33 cellular contexts compared by ENCODE assay signal in genomic region chr2:127631997-127632581, GRCh38. TPM values are rescaled to one million over a fixed set of nuclear protein-coding genes. Genes with fewer than 3 reads are reported as not detected.
DNase-seq lines count a peak whose midpoint lies in the region; ATAC-seq and TF ChIP-seq lines count a peak whose summit lies in the region.
"Had no signal": no experiment of that assay in that cellular context is flagged by ENCODE, and none has a peak within 500 bp of the region (broad histone marks: within the 10 kb centered on the region; RNA-seq: fewer than 3 reads in every experiment).

No MANE protein-coding gene starts in this region.

- peak overlapping the region; percentile 97 for H3K27ac ChIP-seq in BLaER1
- no peak overlapping the region for H3K27ac ChIP-seq in OCI-LY3 (ENCODE audit: low read length)
- H3K27ac ChIP-seq in rectal smooth muscle tissue (ENCODE audit: low read depth, low read length), result peak overlapping the region; percentile 53
- H3K27ac ChIP-seq: A549, body of pancreas, PC-9, suprapubic skin, vagina had no signal

- TF ChIP-seq CTCF in OCI-LY3 (IDR thresholded peaks at IDR 0.05; ENCODE audit: low read depth, low read length) (no peak), glutamatergic neuron (IDR thresholded peaks at IDR 0.05; ENCODE audit: partially characterized antibody, unreplicated experiment) (no peak)

- H3K4me1 Mint-ChIP-seq in glutamatergic neuron (ENCODE audit: low read depth, unreplicated experiment), result no peaks in the 10 kb centered on the region
- H3K4me1 Mint-ChIP-seq: activated T-helper 17 cell treated with anti-CD3 and anti-CD28 coated beads, Interleukin-2, amount 50 U/mL, for 72 hours; stimulated activated effector memory CD8-positive, alpha-beta T cell treated with anti-CD3 and anti-CD28 coated beads, Interleukin-12 subunit alpha, Interleukin-12 subunit beta, amount 100 ng/mL, for 72 hours had no signal

- no peaks in the 10 kb centered on the region for H3K36me3 Mint-ChIP-seq in glutamatergic neuron (ENCODE audit: unreplicated experiment)
- H3K36me3 Mint-ChIP-seq: stimulated activated effector memory CD8-positive, alpha-beta T cell treated with anti-CD3 and anti-CD28 coated beads, Interleukin-12 subunit alpha, Interleukin-12 subunit beta, amount 100 ng/mL, for 72 hours had no signal

- H4K20me1 ChIP-seq in BLaER1, result no peaks in the 10 kb centered on the region
- no peaks in the 10 kb centered on the region for H4K20me1 ChIP-seq in OCI-LY3 (ENCODE audit: insufficient read depth, low read length)

- peak; percentile 28 for DNase-seq in hepatic stellate cell (ENCODE audit: low spot score)
- DNase-seq in RKO (ENCODE audit: low spot score), result no peak
- DNase-seq in glutamatergic neuron, result no peak
- no peak for DNase-seq in COLO829 (ENCODE audit: low spot score)
- DNase-seq: activated CD4-positive, alpha-beta T cell treated with anti-CD3 and anti-CD28 coated beads for 36 hours; activated naive CD4-positive, alpha-beta T cell treated with anti-CD3 and anti-CD28 coated beads, Interleukin-2, amount 10 ng/mL, durations not matched to agents 7 days and 5 days; AML-193; body of pancreas; dermis blood vessel endothelial cell; DMS153; endodermal cell; foreskin fibroblast; HCEC 1CT; head of caudate nucleus; NCI-H1417 treated with DMSO at 0.1 percent for 48 hours; NCI-H2081 treated with DMSO at 0.1 percent for 48 hours; NCI-H2227 treated with DMSO at 0.1 percent for 48 hours; NCI-H526; NK-92 treated with Interleukin-12 subunit alpha and Interleukin-12 subunit beta, amount 100 ng/mL, for 24 hours; PC-9; SHP77 had no signal

- H3K9ac ChIP-seq in BLaER1 (peak overlapping the region; percentile 73), OCI-LY3 (ENCODE audit: low read length) (no peak overlapping the region), rectal smooth muscle tissue (ENCODE audit: low read length) (no peak overlapping the region)

- no peaks in the 10 kb centered on the region for H3K9me3 ChIP-seq in BLaER1
- no peaks in the 10 kb centered on the region for H3K9me3 ChIP-seq in OCI-LY3 (ENCODE audit: insufficient read depth, low read length)
- H3K9me3 ChIP-seq: A549, body of pancreas, suprapubic skin, vagina had no signal

- H3K4me1 ChIP-seq in BLaER1, result peaks cover 99% of the 10 kb centered on the region
- H3K4me1 ChIP-seq in OCI-LY3 (ENCODE audit: low read length), result peaks cover 15% of the 10 kb centered on the region
- H3K4me1 ChIP-seq in rectal smooth muscle tissue (ENCODE audit: control insufficient read depth, insufficient read depth, low read length), result peaks cover 6% of the 10 kb centered on the region
- H3K4me1 ChIP-seq: body of pancreas had no signal

- H3K4me2 ChIP-seq in BLaER1, result peak overlapping the region; percentile 99
- H3K4me2 ChIP-seq in OCI-LY3 (ENCODE audit: low read length), result no peak overlapping the region
- H3K4me2 ChIP-seq: A549, PC-9 had no signal

- peak overlapping the region; percentile 57; the same call in 1 of the 2 replicates for H2AFZ ChIP-seq in OCI-LY3 (ENCODE audit: low read depth, low read length)
- H2AFZ ChIP-seq: PC-9 had no signal

- peak overlapping the region; percentile 13; the same call in 1 of the 2 replicates for H3K4me3 ChIP-seq in BLaER1
- no peak overlapping the region for H3K4me3 ChIP-seq in OCI-LY3 (ENCODE audit: low read length)
- H3K4me3 ChIP-seq in rectal smooth muscle tissue (ENCODE audit: low read length), result no peak overlapping the region
- H3K4me3 ChIP-seq: A549, body of pancreas, PC-9, suprapubic skin, vagina had no signal

- H3K36me3 ChIP-seq in BLaER1 (no peaks in the 10 kb centered on the region), OCI-LY3 (replicated peaks; ENCODE audit: low read depth, low read length) (no peaks in the 10 kb centered on the region), rectal smooth muscle tissue (ENCODE audit: control insufficient read depth, insufficient read depth, low read length) (no peaks in the 10 kb centered on the region)
- H3K36me3 ChIP-seq: suprapubic skin, vagina had no signal

- H3K27me3 ChIP-seq in BLaER1 (no peaks in the 10 kb centered on the region), OCI-LY3 (ENCODE audit: low read depth, low read length) (no peaks in the 10 kb centered on the region), rectal smooth muscle tissue (ENCODE audit: control insufficient read depth, insufficient read depth, low read length) (no peaks in the 10 kb centered on the region)
- H3K27me3 ChIP-seq: body of pancreas, suprapubic skin, vagina had no signal

- no peaks in the 10 kb centered on the region for H3K9me3 Mint-ChIP-seq in glutamatergic neuron (ENCODE audit: unreplicated experiment)
- H3K9me3 Mint-ChIP-seq: activated naive CD4-positive, alpha-beta T cell treated with anti-CD3 and anti-CD28 coated beads, Interleukin-2, amount 10 ng/mL, durations not matched to agents 7 days and 5 days; activated T-helper 17 cell treated with anti-CD3 and anti-CD28 coated beads, Interleukin-2, amount 50 U/mL, for 72 hours; endodermal cell; stimulated activated effector memory CD8-positive, alpha-beta T cell treated with anti-CD3 and anti-CD28 coated beads, Interleukin-12 subunit alpha, Interleukin-12 subunit beta, amount 100 ng/mL, for 72 hours; T-helper 2 cell treated with Interferon-gamma antibody and Interleukin-4, amounts not matched to agents 5 μg/mL and 100 μg/mL, for 36 hours had no signal

- ATAC-seq in HG03135 (IDR thresholded peaks at IDR 0.05; ENCODE audit: unreplicated experiment), result no peak
- ATAC-seq: A549; activated T-helper 17 cell treated with anti-CD3 and anti-CD28 coated beads, Interleukin-2, amount 50 U/mL, for 72 hours; body of pancreas; stimulated activated effector memory CD8-positive, alpha-beta T cell treated with anti-CD3 and anti-CD28 coated beads, Interleukin-12 subunit alpha, Interleukin-12 subunit beta, amount 100 ng/mL, for 72 hours had no signal

- no peak overlapping the region for H3K4me3 Mint-ChIP-seq in glutamatergic neuron (ENCODE audit: unreplicated experiment)
- H3K4me3 Mint-ChIP-seq: activated CD4-positive, alpha-beta T cell treated with anti-CD3 and anti-CD28 coated beads for 36 hours; activated naive CD4-positive, alpha-beta T cell treated with anti-CD3 and anti-CD28 coated beads, Interleukin-2, amount 10 ng/mL, durations not matched to agents 7 days and 5 days; activated T-helper 17 cell treated with anti-CD3 and anti-CD28 coated beads, Interleukin-2, amount 50 U/mL, for 72 hours; endodermal cell; stimulated activated effector memory CD8-positive, alpha-beta T cell treated with anti-CD3 and anti-CD28 coated beads, Interleukin-12 subunit alpha, Interleukin-12 subunit beta, amount 100 ng/mL, for 72 hours; T-helper 2 cell treated with Interferon-gamma antibody and Interleukin-4, amounts not matched to agents 5 μg/mL and 100 μg/mL, for 36 hours had no signal

- H3K27ac Mint-ChIP-seq in glutamatergic neuron (ENCODE audit: unreplicated experiment), result no peak overlapping the region
- H3K27ac Mint-ChIP-seq: activated naive CD4-positive, alpha-beta T cell treated with anti-CD3 and anti-CD28 coated beads, Interleukin-2, amount 10 ng/mL, durations not matched to agents 7 days and 5 days; activated T-helper 17 cell treated with anti-CD3 and anti-CD28 coated beads, Interleukin-2, amount 50 U/mL, for 72 hours; endodermal cell; progenitor cell of endocrine pancreas; stimulated activated effector memory CD8-positive, alpha-beta T cell treated with anti-CD3 and anti-CD28 coated beads, Interleukin-12 subunit alpha, Interleukin-12 subunit beta, amount 100 ng/mL, for 72 hours; T-helper 2 cell treated with Interferon-gamma antibody and Interleukin-4, amounts not matched to agents 5 μg/mL and 100 μg/mL, for 36 hours had no signal

- no peaks in the 10 kb centered on the region for H3K27me3 Mint-ChIP-seq in glutamatergic neuron (ENCODE audit: unreplicated experiment)
- H3K27me3 Mint-ChIP-seq: activated CD4-positive, alpha-beta T cell treated with anti-CD3 and anti-CD28 coated beads for 36 hours; activated T-helper 17 cell treated with anti-CD3 and anti-CD28 coated beads, Interleukin-2, amount 50 U/mL, for 72 hours had no signal

- H3K79me2 ChIP-seq in OCI-LY3 (ENCODE audit: low read length), result no peaks in the 10 kb centered on the region

RNA-seq across cellular contexts. Expression of gene GPR17, which starts 13.9 kb away (rescaled TPM):
- total RNA-seq in glutamatergic neuron (ENCODE audit: unreplicated experiment), result not detected
- total RNA-seq: activated CD4-positive, alpha-beta T cell treated with anti-CD3 and anti-CD28 coated beads for 36 hours; activated T-helper 17 cell treated with anti-CD3 and anti-CD28 coated beads, Interleukin-2, amount 50 U/mL, for 72 hours; dermis blood vessel endothelial cell; LHCN-M2; PC-9; progenitor cell of endocrine pancreas; vagina had no signal

RNA-seq across cellular contexts. Expression of gene LIMS2, which starts 43.2 kb away (rescaled TPM):
- total RNA-seq in glutamatergic neuron (ENCODE audit: unreplicated experiment), result 0.29 TPM
